In the genomic region with DNA sequence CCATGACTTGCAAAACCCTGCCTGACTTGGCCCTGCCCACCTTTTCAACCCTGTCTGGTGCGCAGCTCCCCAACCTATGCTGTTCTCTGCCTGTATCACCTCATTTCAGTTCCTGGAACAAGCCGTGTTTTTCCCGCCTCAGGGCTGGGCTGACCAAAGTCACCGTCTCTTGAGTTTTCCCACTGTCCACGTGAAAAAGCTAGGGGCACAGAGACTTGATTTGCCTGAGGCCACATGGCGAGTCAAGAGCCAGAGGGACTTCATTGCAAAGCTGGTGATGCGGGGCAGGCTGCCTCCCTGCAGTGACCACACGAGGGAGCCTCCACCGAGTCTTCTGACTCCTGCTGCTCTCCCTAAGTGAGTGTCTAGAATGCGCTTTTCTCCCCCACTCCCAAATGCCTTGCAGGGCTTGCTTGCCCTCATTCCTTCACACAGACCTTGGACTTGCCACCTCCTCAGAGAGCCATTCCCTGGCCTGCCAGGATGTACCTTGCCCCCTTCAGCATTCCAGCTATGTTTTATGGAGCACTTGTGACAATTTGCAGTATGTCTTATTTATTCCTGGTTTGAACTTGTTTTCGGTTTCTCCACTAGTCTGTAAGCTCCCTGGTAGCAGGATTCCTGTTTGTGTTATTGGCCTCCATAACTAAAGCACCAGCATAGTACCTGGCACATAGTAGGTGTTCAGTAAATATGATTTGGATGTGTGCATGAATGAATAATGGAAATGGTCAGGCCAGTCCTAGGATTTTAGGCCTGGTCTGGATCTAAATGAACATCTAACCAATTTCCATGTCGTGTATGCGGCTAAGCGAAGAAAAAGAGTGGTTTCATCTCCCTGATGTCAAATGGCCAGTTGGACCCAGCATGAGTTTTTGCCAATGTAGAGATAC, we compare ENCODE assay signal across 9 cellular contexts.
DNase-seq lines count a peak whose midpoint lies in the region; ATAC-seq, FAIRE-seq and TF ChIP-seq lines count a peak whose summit lies in the region.
"Had no signal": no experiment of that assay in that cellular context is flagged by ENCODE, and none has a peak within 500 bp of the region (broad histone marks: within the 10 kb centered on the region; RNA-seq: fewer than 3 reads in every experiment).

No MANE protein-coding gene starts in this region.

- H2BK5ac ChIP-seq in H1 (ENCODE audit: low read depth, low read length) = no peak overlapping the region

- 73% methylated on average over 14 of the region's 14 CpGs for WGBS in SK-N-SH (ENCODE audit: low lambda C conversion rate)
- 59% methylated on average over 14 of the region's 14 CpGs; no CpG with 5 or more reads in 1 of the 2 experiments for WGBS in H1 (ENCODE audit: extremely low coverage in 1 of 2, insufficient coverage in 1 of 2, insufficient read length in 1 of 2, insufficient replicate concordance in 2 of 2, low coverage in 1 of 2, low lambda C conversion rate in 2 of 2, missing lambda C conversion rate in 1 of 2), 2 experiments

- TF ChIP-seq RAD21 in SK-N-SH (IDR thresholded peaks at IDR 0.05; ENCODE audit: low read length) (peak; percentile 58), H1 (IDR thresholded peaks at IDR 0.05 in 1 of 2, conservative IDR thresholded peaks at IDR 0.05 in 1 of 2; ENCODE audit: low read depth in 2 of 2, low read length in 2 of 2) (peak; percentile 68 to 71)

- no peaks in the 10 kb centered on the region for H3K36me3 Mint-ChIP-seq in type B pancreatic cell

- H3K79me2 ChIP-seq in Karpas-422 (ENCODE audit: low read length) (no peaks in the 10 kb centered on the region), SK-N-SH (ENCODE audit: insufficient read depth) (no peaks in the 10 kb centered on the region), H1 (ENCODE audit: control insufficient read depth in 1 of 2, insufficient read depth in 2 of 2, low read length in 2 of 2) (no peaks in the 10 kb centered on the region)

- no peak overlapping the region for H3K4me3 Mint-ChIP-seq in type B pancreatic cell

- TF ChIP-seq EP300 in SK-N-SH (IDR thresholded peaks at IDR 0.05; ENCODE audit: borderline replicate concordance in 1 of 2, low read depth in 1 of 2, low read length in 1 of 2) (no peak), H1 (IDR thresholded peaks at IDR 0.05; ENCODE audit: borderline replicate concordance in 1 of 2, low read depth in 2 of 2, low read length in 2 of 2) (no peak)

- H3K27ac Mint-ChIP-seq in type B pancreatic cell = peak overlapping the region; percentile 72

- H3K4me2 ChIP-seq in Karpas-422 (ENCODE audit: low read depth, low read length, poor library complexity, severe bottlenecking) (no peak overlapping the region), SK-N-SH (no peak overlapping the region), H1 (ENCODE audit: insufficient read depth in 1 of 2, low read depth in 2 of 2, low read length in 2 of 2) (no peak overlapping the region)

- no peak for TF ChIP-seq POLR2A in H1 (IDR thresholded peaks at IDR 0.05; ENCODE audit: control extremely low read depth in 1 of 2, low read depth in 2 of 2, low read length in 2 of 2)

- peaks cover 4% of the 10 kb centered on the region for H3K4me1 ChIP-seq in Karpas-422 (ENCODE audit: low read length)
- H3K4me1 ChIP-seq in SK-N-SH (ENCODE audit: control insufficient read depth in 1 of 2, insufficient read depth in 2 of 2, low read depth in 1 of 2, low read length in 1 of 2) = peaks cover 8% of the 10 kb centered on the region in 2 experiments; a peak in 2 of 4 replicates
- H3K4me1 ChIP-seq in H1 (replicated peaks in 1 of 4; ENCODE audit: control insufficient read depth in 3 of 4, insufficient read depth in 4 of 4, low read length in 3 of 4) = peaks cover 0 to 9% (median 5%) of the 10 kb centered on the region in 4 experiments; a peak in 3 of 7 replicates

- no peak overlapping the region for H2BK120ac ChIP-seq in H1 (replicated peaks; ENCODE audit: low read depth, low read length)

- no peak overlapping the region for H3K27ac ChIP-seq in Karpas-422 (ENCODE audit: low read length)
- H3K27ac ChIP-seq in SK-N-SH (ENCODE audit: low read depth in 2 of 2, low read length in 1 of 2) = peak overlapping the region; percentile 8 to 44; a peak in 1 of 4 replicates
- H3K27ac ChIP-seq in H1 (ENCODE audit: low read depth, low read length) = no peak overlapping the region

- no peak overlapping the region for H4K5ac ChIP-seq in H1 (ENCODE audit: insufficient read length, low read depth, low read length)

- H3K79me1 ChIP-seq in H1 (ENCODE audit: low read depth, low read length) = 0 out of 2 replicates have a peak, but pooled peaks cover 2% of the 10 kb centered on the region

- peak overlapping the region; percentile 82; the same call in 1 of the 2 replicates for H2BK12ac ChIP-seq in H1 (ENCODE audit: low read depth, low read length)

- H3K9ac ChIP-seq in Karpas-422 (ENCODE audit: low read length) = no peak overlapping the region
- H3K9ac ChIP-seq in SK-N-SH = no peak overlapping the region
- H3K9ac ChIP-seq in H1 (replicated peaks in 1 of 4; ENCODE audit: extremely low read depth in 1 of 4, low read depth in 3 of 4, low read length in 3 of 4) = no peak overlapping the region

- DNase-seq in SKM-1 treated with dmso at 0.1 percent for 144 hours (lab: John Stamatoyannopoulos, UW; ENCODE audit: unreplicated experiment) (peak; percentile 3), SKM-1 (lab: John Stamatoyannopoulos, UW; ENCODE audit: unreplicated experiment) (no peak), Karpas-422 (peak; percentile 72), SK-N-SH (peak; percentile 63), H1 (ENCODE audit: low read depth in 1 of 2, low spot score in 2 of 2) (peak; percentile 53 to 80), medulla oblongata (ENCODE audit: extremely low spot score) (peak; percentile 63), type B pancreatic cell (ENCODE audit: extremely low spot score, unreplicated experiment) (no peak)

- H3K23me2 ChIP-seq in H1 (ENCODE audit: low read depth, low read length) = no peaks in the 10 kb centered on the region

- H3K56ac ChIP-seq in H1 (replicated peaks; ENCODE audit: insufficient read length, low read depth, low read length) = no peak overlapping the region

- H3K4me1 Mint-ChIP-seq in type B pancreatic cell (ENCODE audit: unreplicated experiment) = peaks cover 20% of the 10 kb centered on the region

- H2BK20ac ChIP-seq in H1 (ENCODE audit: low read length) = no peak overlapping the region

- H3K18ac ChIP-seq in H1 (ENCODE audit: extremely low read depth, low read length) = no peak overlapping the region

- H3K23ac ChIP-seq in H1 (ENCODE audit: insufficient read length) = no peak overlapping the region

- no peaks in the 10 kb centered on the region for H3K27me3 ChIP-seq in Karpas-422 (ENCODE audit: low read length)
- H3K27me3 ChIP-seq in SK-N-SH (ENCODE audit: insufficient read depth) = no peaks in the 10 kb centered on the region
- H3K27me3 ChIP-seq in H1 (replicated peaks in 1 of 4; ENCODE audit: control insufficient read depth in 3 of 4, extremely low read depth in 1 of 4, insufficient read depth in 3 of 4, low read length in 3 of 4) = no peaks in the 10 kb centered on the region

- H3K9me2 ChIP-seq in Karpas-422 (replicated peaks; ENCODE audit: insufficient read depth, low read length) (no peaks in the 10 kb centered on the region), SK-N-SH (no peaks in the 10 kb centered on the region)

- POLR2A ChIA-PET in SK-N-SH (lab: Yijun Ruan, JAX) (interaction anchor here (0.6 kb wide), 1 partner anchor 33 kb away, joined by 3 read pairs; no protein-coding TSS in a partner anchor), H1 (lab: Charles Lee; ENCODE audit: partially characterized antibody) (no interaction called here)

- CTCF ChIA-PET in SK-N-SH (lab: Yijun Ruan, JAX) (interaction anchor here (0.5 to 3.4 kb wide), 29 partner anchors 10 to 972 kb away, joined by 3 to 15 read pairs (median 3); no protein-coding TSS in a partner anchor), H1 (lab: Charles Lee; ENCODE audit: partially characterized antibody) (interaction anchor here (0.7 to 6.6 kb wide), 36 partner anchors 9 to 1012 kb away, joined by 3 to 49 read pairs (median 5); no protein-coding TSS in a partner anchor)

- H3K4ac ChIP-seq in H1 (replicated peaks; ENCODE audit: insufficient read length, low read depth, low read length) = no peak overlapping the region

- H4K91ac ChIP-seq in H1 (replicated peaks; ENCODE audit: insufficient read length, low read length) = no peak overlapping the region

- peak; percentile 45 for FAIRE-seq in H1 (lab: Jason Lieb, UNC)
- FAIRE-seq: endometrium had no signal

- no peaks in the 10 kb centered on the region for H3K9me3 Mint-ChIP-seq in type B pancreatic cell

- H2AFZ ChIP-seq in Karpas-422 (ENCODE audit: low read length) (no peak overlapping the region), SK-N-SH (ENCODE audit: low read depth) (no peak overlapping the region), H1 (ENCODE audit: low read length) (peak overlapping the region; percentile 68; the same call in 1 of the 2 replicates)

- H3K27me3 Mint-ChIP-seq in type B pancreatic cell = no peaks in the 10 kb centered on the region

- no peak for ATAC-seq in GM18870 (IDR thresholded peaks at IDR 0.05; ENCODE audit: unreplicated experiment)

- peaks cover 11% of the 10 kb centered on the region for H3F3A ChIP-seq in SK-N-SH (replicated peaks; ENCODE audit: insufficient read depth)

- TF ChIP-seq CTCF in SK-N-SH (IDR thresholded peaks at IDR 0.05) = peak; percentile 66
- TF ChIP-seq CTCF in H1 (IDR thresholded peaks at IDR 0.05; ENCODE audit: control extremely low read depth in 1 of 3, insufficient read depth in 1 of 3, low read depth in 1 of 3, low read length in 3 of 3) = peak; percentile 78 to 95 (median 87)
- TF ChIP-seq CTCF in type B pancreatic cell (conservative IDR thresholded peaks at IDR 0.05) = peak; percentile 81

- H3K36me3 ChIP-seq in Karpas-422 (ENCODE audit: insufficient read depth, low read length) (no peaks in the 10 kb centered on the region), SK-N-SH (replicated peaks in 1 of 2; ENCODE audit: control insufficient read depth in 1 of 2, insufficient read depth in 2 of 2, low read length in 1 of 2) (no peaks in the 10 kb centered on the region), H1 (ENCODE audit: control insufficient read depth in 2 of 4, insufficient read depth in 4 of 4, low read length in 3 of 4) (no peaks in the 10 kb centered on the region)

- H3K4me3 ChIP-seq in Karpas-422 (ENCODE audit: low read length) (no peak overlapping the region), SK-N-SH (ENCODE audit: low read depth in 2 of 2, low read length in 1 of 2) (no peak overlapping the region; a peak in 1 of 4 replicates), H1 (ENCODE audit: extremely low read depth in 1 of 4, insufficient read depth in 2 of 4, low read depth in 3 of 4, low read length in 4 of 4) (no peak overlapping the region)

- H4K20me1 ChIP-seq in Karpas-422 (ENCODE audit: insufficient read depth, low read depth, low read length) (peaks cover 16% of the 10 kb centered on the region; the same call in 1 of the 2 replicates), SK-N-SH (ENCODE audit: insufficient read depth) (no peaks in the 10 kb centered on the region), H1 (replicated peaks in 1 of 2; ENCODE audit: control insufficient read depth in 1 of 2, insufficient read depth in 2 of 2, low read length in 2 of 2) (no peaks in the 10 kb centered on the region)

- H2AK5ac ChIP-seq in H1 (ENCODE audit: low read depth, low read length) = no peak overlapping the region

- H3K14ac ChIP-seq in H1 (ENCODE audit: insufficient read length) = no peak overlapping the region

- no peaks in the 10 kb centered on the region for H3K9me3 ChIP-seq in Karpas-422 (ENCODE audit: low read length)
- no peaks in the 10 kb centered on the region for H3K9me3 ChIP-seq in SK-N-SH
- H3K9me3 ChIP-seq in H1 (ENCODE audit: insufficient read depth in 2 of 2, low read depth in 1 of 2, low read length in 1 of 2) = no peaks in the 10 kb centered on the region

- H2BK15ac ChIP-seq in H1 (ENCODE audit: low read length) = no peak overlapping the region

- 0 out of 2 replicates have a peak overlapping the region, but pooled peaks have one; percentile 35 for H4K8ac ChIP-seq in H1 (ENCODE audit: extremely low read depth, insufficient read depth, low read length)

Comparison
In these comparisons a context has a peak if more than half of its experiments do, and no peak if none do; other contexts are left out.
1. DNase-seq: peak in SKM-1 treated with dmso at 0.1 percent for 144 hours (single experiment), Karpas-422 (single experiment), SK-N-SH (single experiment), H1 (2 of 2) and medulla oblongata (single experiment); none in SKM-1 (single experiment) and type B pancreatic cell (single experiment).
2. H3K27ac ChIP-seq: peak in SK-N-SH (2 of 2); none in Karpas-422 (single experiment) and H1 (single experiment).
3. Peak in every context shown above with its lines, with median percentiles within 50 percentile points of each other: CTCF ChIP-seq.